In the genomic region with DNA sequence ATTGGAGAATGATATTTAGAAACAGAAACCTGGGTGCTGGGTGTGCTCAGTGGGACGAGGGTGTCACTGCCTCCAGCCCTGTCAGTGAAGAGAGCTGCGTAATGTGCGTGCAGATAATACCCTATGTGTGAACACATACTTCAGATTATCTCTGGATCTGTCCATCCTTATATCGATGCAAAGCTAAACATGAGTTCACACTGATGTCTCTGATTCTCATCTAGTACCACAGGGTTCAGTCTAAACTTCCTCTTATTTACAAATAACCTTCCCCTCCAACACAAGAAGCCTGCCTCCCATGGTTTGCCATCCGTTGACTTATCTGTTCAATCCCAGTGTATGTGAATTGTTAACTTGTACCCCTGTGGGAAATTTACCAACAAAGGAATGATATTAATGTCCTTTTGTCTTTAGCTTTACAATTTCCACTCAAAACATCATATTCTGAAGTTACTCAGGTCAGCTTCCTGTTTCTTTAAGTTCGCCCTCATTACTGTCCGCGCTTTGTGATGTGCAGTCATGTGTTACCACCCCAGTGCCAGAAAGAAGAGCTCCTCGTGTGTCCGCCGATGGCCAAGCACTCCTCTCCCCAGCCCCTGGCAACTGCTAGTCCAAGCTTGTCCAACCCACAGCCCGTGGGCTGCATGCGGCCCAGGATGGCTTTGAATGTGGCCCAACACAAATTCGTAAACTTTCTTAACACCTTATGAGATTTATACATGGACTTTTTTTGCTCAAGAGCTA, we compare ENCODE assay signal across 19 cellular contexts.
DNase-seq lines count a peak whose midpoint lies in the region; ATAC-seq and TF ChIP-seq lines count a peak whose summit lies in the region.
"Had no signal": no experiment of that assay in that cellular context is flagged by ENCODE, and none has a peak within 500 bp of the region (broad histone marks: within the 10 kb centered on the region; RNA-seq: fewer than 3 reads in every experiment).

No MANE protein-coding gene starts in this region.

- no peaks in the 10 kb centered on the region for H4K20me1 ChIP-seq in OCI-LY7 (ENCODE audit: insufficient read depth, low read length)

- H3K27me3 ChIP-seq in heart left ventricle = no peaks in the 10 kb centered on the region
- no peaks in the 10 kb centered on the region for H3K27me3 ChIP-seq in stomach

- H3K9me3 ChIP-seq in heart left ventricle (peaks cover 0 to 10% (median 0%) of the 10 kb centered on the region in 12 donors), OCI-LY7 (ENCODE audit: low read length) (no peaks in the 10 kb centered on the region), stomach (peaks cover 0 to 4% (median 0%) of the 10 kb centered on the region in 4 donors)
- H3K9me3 ChIP-seq: A549 had no signal

- DNase-seq in cardiac septum (ENCODE audit: low spot score) (peak; percentile 31), heart left ventricle (no peak), OCI-LY7 (ENCODE audit: low spot score) (no peak), left lobe of liver (ENCODE audit: low spot score) (peak; percentile 31), stomach (peak; percentile 14), head of caudate nucleus (no peak), superior temporal gyrus (ENCODE audit: extremely low spot score) (no peak)
- DNase-seq: Calu3, DMS79, H7, Karpas-422, NCI-H1436, NCI-H2081, NCI-H524 treated with DMSO at 0.1 percent for 48 hours had no signal

- POLR2A ChIA-PET in OCI-LY7 (lab: Charles Lee) = interaction anchor here (0.5 to 1.1 kb wide), 2 partner anchors 12 to 88 kb away, joined by 3 read pairs; no protein-coding TSS in a partner anchor

- TF ChIP-seq EP300 in stomach (IDR thresholded peaks at IDR 0.05) = no peak

- H3K9me2 ChIP-seq in OCI-LY7 (ENCODE audit: insufficient read depth, low read length) = no peaks in the 10 kb centered on the region

- TF ChIP-seq CTCF in heart left ventricle (IDR thresholded peaks at IDR 0.05) = no peak
- TF ChIP-seq CTCF in OCI-LY7 (conservative IDR thresholded peaks at IDR 0.05; ENCODE audit: low read length) = no peak
- no peak for TF ChIP-seq CTCF in stomach (IDR thresholded peaks at IDR 0.05)

- no peak overlapping the region for H3K4me2 ChIP-seq in OCI-LY7 (ENCODE audit: low read length)
- H3K4me2 ChIP-seq: A549, PC-9 had no signal

- no peak overlapping the region for H3K4me3 ChIP-seq in heart left ventricle
- no peak overlapping the region for H3K4me3 ChIP-seq in OCI-LY7 (ENCODE audit: low read depth, low read length, poor library complexity, severe bottlenecking)
- no peak overlapping the region for H3K4me3 ChIP-seq in stomach
- H3K4me3 ChIP-seq: A549, PC-9, SK-N-MC had no signal

- H3K27ac ChIP-seq in heart left ventricle = no peak overlapping the region
- H3K27ac ChIP-seq in OCI-LY7 (ENCODE audit: low read depth, low read length, poor library complexity, severe bottlenecking) = no peak overlapping the region
- no peak overlapping the region for H3K27ac ChIP-seq in stomach
- H3K27ac ChIP-seq: A549, PC-9, SK-N-MC had no signal

- no peak overlapping the region for H2AFZ ChIP-seq in OCI-LY7 (ENCODE audit: low read length)
- H2AFZ ChIP-seq: PC-9 had no signal

- WGBS in heart left ventricle, 4 donors = 91 to 93% (median 93%) methylated on average over 14 of the region's 14 CpGs
- 87 to 97% (median 93%) methylated on average over 14 of the region's 14 CpGs for WGBS in stomach, 5 donors

- ATAC-seq in heart left ventricle = no peak
- no peak for ATAC-seq in left lobe of liver
- ATAC-seq in GM21390 (IDR thresholded peaks at IDR 0.05; ENCODE audit: unreplicated experiment) = no peak
- ATAC-seq: A549, HepG2 had no signal

- no peaks in the 10 kb centered on the region for H3K4me1 ChIP-seq in heart left ventricle
- H3K4me1 ChIP-seq in OCI-LY7 (ENCODE audit: insufficient read depth, low read length, poor library complexity, severe bottlenecking) = no peaks in the 10 kb centered on the region
- H3K4me1 ChIP-seq in stomach = no peaks in the 10 kb centered on the region
- H3K4me1 ChIP-seq: A549 had no signal

- H3K79me2 ChIP-seq in OCI-LY7 (ENCODE audit: insufficient read depth, low read depth, low read length) = no peaks in the 10 kb centered on the region

- TSS peak; percentile 35 for BruUV-seq in OCI-LY7 (replicated peaks; lab: Mats Ljungman, UMichigan)

- H3K36me3 ChIP-seq in heart left ventricle (no peaks in the 10 kb centered on the region), OCI-LY7 (ENCODE audit: insufficient read depth, low read length) (peaks cover 10% of the 10 kb centered on the region), stomach (peaks cover 0 to 7% (median 1%) of the 10 kb centered on the region in 4 donors)

- intact Hi-C loops in cardiac septum (cut with DNase I) (no loop called here), heart left ventricle (cut with DNase I) (no loop called here), OCI-LY7 (cut with micrococcal nuclease; ENCODE audit: unreplicated experiment) (no loop called here), stomach (cut with DNase I; ENCODE audit: low total_unique reads) (no loop called here), head of caudate nucleus (cut with DNase I) (no loop called here)

- CTCF ChIA-PET in OCI-LY7 (lab: Charles Lee; ENCODE audit: unreplicated experiment) = no interaction called here

- TF ChIP-seq POLR2A in heart left ventricle (IDR thresholded peaks at IDR 0.05) = no peak
- no peak for TF ChIP-seq POLR2A in stomach (IDR thresholded peaks at IDR 0.05)

Comparison
In these comparisons a context has a peak if more than half of its experiments do, and no peak if none do; other contexts are left out.
1. DNase-seq: peak in cardiac septum (single experiment), left lobe of liver (single experiment) and stomach (single experiment); none in heart left ventricle (0 of 5), OCI-LY7 (single experiment), head of caudate nucleus (0 of 42) and superior temporal gyrus (single experiment).